Comparison of ENCODE assay signal across 12 cellular contexts in genomic region chr6:14743126-14743464, GRCh38.
DNase-seq lines count a peak whose midpoint lies in the region; ATAC-seq, FAIRE-seq and TF ChIP-seq lines count a peak whose summit lies in the region.
"Had no signal": no experiment of that assay in that cellular context is flagged by ENCODE, and none has a peak within 500 bp of the region (broad histone marks: within the 10 kb centered on the region; RNA-seq: fewer than 3 reads in every experiment).

No MANE protein-coding gene starts in this region.

- H3K4me3 ChIP-seq in HL-60 (replicated peaks; ENCODE audit: insufficient read depth, low read length) (no peak overlapping the region), astrocyte (ENCODE audit: insufficient read depth, low read depth, low read length) (peak overlapping the region; percentile 6), gastrocnemius medialis (no peak overlapping the region), Karpas-422 (ENCODE audit: low read length) (no peak overlapping the region)
- H3K4me3 ChIP-seq: cardiac muscle cell, psoas muscle, testis had no signal

- H3K36me3 Mint-ChIP-seq in astrocyte (ENCODE audit: low read depth, unreplicated experiment) = peaks cover 4% of the 10 kb centered on the region

- H3K9ac ChIP-seq in astrocyte (ENCODE audit: low read length) (peak overlapping the region; percentile 91), Karpas-422 (ENCODE audit: low read length) (no peak overlapping the region)

- no peaks in the 10 kb centered on the region for H3K79me2 ChIP-seq in astrocyte (ENCODE audit: insufficient read depth, low read length)
- no peaks in the 10 kb centered on the region for H3K79me2 ChIP-seq in Karpas-422 (ENCODE audit: low read length)

- H3K27me3 ChIP-seq in HL-60 (ENCODE audit: insufficient read depth, poor library complexity, severe bottlenecking) = no peaks in the 10 kb centered on the region
- no peaks in the 10 kb centered on the region for H3K27me3 ChIP-seq in astrocyte (ENCODE audit: insufficient read depth, low read length)
- peaks cover 0 to 4% (median 0%) of the 10 kb centered on the region in 3 donors for H3K27me3 ChIP-seq in gastrocnemius medialis
- H3K27me3 ChIP-seq in Karpas-422 (ENCODE audit: low read length) = no peaks in the 10 kb centered on the region
- H3K27me3 ChIP-seq: cardiac muscle cell, testis had no signal

- H4K20me1 ChIP-seq in astrocyte (ENCODE audit: insufficient read depth, low read length) (no peaks in the 10 kb centered on the region), Karpas-422 (ENCODE audit: insufficient read depth, low read depth, low read length) (no peaks in the 10 kb centered on the region)

- no peak for TF ChIP-seq CTCF in HL-60 (IDR thresholded peaks at IDR 0.05; ENCODE audit: insufficient read depth, low read length)
- TF ChIP-seq CTCF in astrocyte (IDR thresholded peaks at IDR 0.05; ENCODE audit: insufficient read depth, low read depth, low read length) = no peak
- TF ChIP-seq CTCF in gastrocnemius medialis (IDR thresholded peaks at IDR 0.05 in 4 of 5, conservative IDR thresholded peaks at IDR 0.05 in 1 of 5) = no peak

- H3K9me3 ChIP-seq in astrocyte (ENCODE audit: insufficient read depth, low read depth, low read length) (no peaks in the 10 kb centered on the region), gastrocnemius medialis (no peaks in the 10 kb centered on the region), Karpas-422 (ENCODE audit: low read length) (no peaks in the 10 kb centered on the region)
- H3K9me3 ChIP-seq: Caco-2, psoas muscle, testis had no signal

- in situ Hi-C loops in gastrocnemius medialis (cut with MboI; ENCODE audit: low sequenced_read_pairs in 4 of 4) = no loop called here

- H3K36me3 ChIP-seq in astrocyte (ENCODE audit: insufficient read depth, low read length) (no peaks in the 10 kb centered on the region), gastrocnemius medialis (no peaks in the 10 kb centered on the region), Karpas-422 (ENCODE audit: insufficient read depth, low read length) (no peaks in the 10 kb centered on the region)
- H3K36me3 ChIP-seq: cardiac muscle cell had no signal

- no peak for FAIRE-seq in astrocyte (lab: Jason Lieb, UNC)

- DNase-seq in HL-60 (ENCODE audit: low read depth in 1 of 2, low spot score in 1 of 2) = no peak
- DNase-seq in astrocyte (ENCODE audit: low read depth) = no peak
- DNase-seq in gastrocnemius medialis = no peak
- no peak for DNase-seq in Karpas-422
- DNase-seq in GDM1 (lab: John Stamatoyannopoulos, UW) = no peak
- DNase-seq: Caco-2, psoas muscle, T1000, testis had no signal

- H2AFZ ChIP-seq in astrocyte (ENCODE audit: low read depth, low read length) (no peak overlapping the region), Karpas-422 (ENCODE audit: low read length) (no peak overlapping the region)

- H3K4me3 Mint-ChIP-seq in astrocyte (ENCODE audit: unreplicated experiment) = peak overlapping the region; percentile 51

- ATAC-seq in GM18511 (IDR thresholded peaks at IDR 0.05; ENCODE audit: unreplicated experiment) = peak; percentile 27
- peak in 1 of 2 donors; percentile 55 for ATAC-seq in gastrocnemius medialis
- ATAC-seq in HG03139 (IDR thresholded peaks at IDR 0.05; ENCODE audit: unreplicated experiment) = no peak

- no peaks in the 10 kb centered on the region for H3K9me3 Mint-ChIP-seq in astrocyte (ENCODE audit: unreplicated experiment)

- H3K4me1 Mint-ChIP-seq in astrocyte (ENCODE audit: low read depth, unreplicated experiment) = peaks cover 18% of the 10 kb centered on the region

- no peaks in the 10 kb centered on the region for H3K27me3 Mint-ChIP-seq in astrocyte (ENCODE audit: low read depth, unreplicated experiment)

- intact Hi-C loops in gastrocnemius medialis (cut with DNase I; ENCODE audit: low total_unique reads) = no loop called here

- H3K9me2 ChIP-seq in Karpas-422 (replicated peaks; ENCODE audit: insufficient read depth, low read length) = no peaks in the 10 kb centered on the region

- H3K27ac Mint-ChIP-seq in astrocyte (ENCODE audit: unreplicated experiment) = peak overlapping the region; percentile 100

- H3K4me2 ChIP-seq in astrocyte (ENCODE audit: low read length) (peak overlapping the region; percentile 73), Karpas-422 (ENCODE audit: low read depth, low read length, poor library complexity, severe bottlenecking) (no peak overlapping the region)

- peaks cover 22% of the 10 kb centered on the region for H3K4me1 ChIP-seq in astrocyte (ENCODE audit: insufficient read depth, low read length)
- H3K4me1 ChIP-seq in gastrocnemius medialis = no peaks in the 10 kb centered on the region
- H3K4me1 ChIP-seq in Karpas-422 (ENCODE audit: low read length) = no peaks in the 10 kb centered on the region
- H3K4me1 ChIP-seq: Caco-2, psoas muscle, testis had no signal

- TF ChIP-seq POLR2A in gastrocnemius medialis (IDR thresholded peaks at IDR 0.05) = no peak

- H3K27ac ChIP-seq in HL-60 (replicated peaks) = peak overlapping the region; percentile 59
- H3K27ac ChIP-seq in astrocyte (ENCODE audit: low read depth, low read length) = peak overlapping the region; percentile 100
- peak overlapping the region; percentile 37 to 50 (median 47) for H3K27ac ChIP-seq in gastrocnemius medialis
- no peak overlapping the region for H3K27ac ChIP-seq in Karpas-422 (ENCODE audit: low read length)
- H3K27ac ChIP-seq: cardiac muscle cell, psoas muscle, testis had no signal
